1 cellular context compared by ENCODE assay signal in the genomic region with DNA sequence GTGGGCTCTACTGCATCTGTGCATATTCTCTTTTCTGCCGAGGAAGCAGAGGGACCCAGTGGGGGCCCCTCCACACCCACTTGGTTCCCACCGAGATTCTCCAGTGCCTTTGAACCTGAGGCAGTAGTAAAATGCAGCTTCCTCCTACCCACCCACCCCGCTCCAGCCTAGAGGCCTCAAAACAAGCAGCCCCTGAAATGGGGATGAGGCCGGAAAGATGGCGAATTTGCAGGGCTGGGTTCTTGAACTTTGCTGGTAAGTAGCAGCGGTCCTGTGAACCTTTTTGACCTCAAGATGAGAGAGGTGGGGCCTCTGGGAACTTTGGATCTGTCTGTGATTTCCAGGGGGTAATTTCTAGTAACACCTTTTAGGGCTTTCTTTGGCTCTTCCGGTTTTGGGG.
TF ChIP-seq lines count a peak whose summit lies in the region.

No MANE protein-coding gene starts in this region.

TF ChIP-seq in HCT116, 20 proteins besides CTCF, POLR2A, EP300 and RAD21 (continued from another document):
- TF ChIP-seq SIN3A (IDR thresholded peaks at IDR 0.05; ENCODE audit: low read depth) (no peak), ZFX (IDR thresholded peaks at IDR 0.05) (no peak)
